Comparison of ENCODE assay signal across 1 cellular context in the genomic region with DNA sequence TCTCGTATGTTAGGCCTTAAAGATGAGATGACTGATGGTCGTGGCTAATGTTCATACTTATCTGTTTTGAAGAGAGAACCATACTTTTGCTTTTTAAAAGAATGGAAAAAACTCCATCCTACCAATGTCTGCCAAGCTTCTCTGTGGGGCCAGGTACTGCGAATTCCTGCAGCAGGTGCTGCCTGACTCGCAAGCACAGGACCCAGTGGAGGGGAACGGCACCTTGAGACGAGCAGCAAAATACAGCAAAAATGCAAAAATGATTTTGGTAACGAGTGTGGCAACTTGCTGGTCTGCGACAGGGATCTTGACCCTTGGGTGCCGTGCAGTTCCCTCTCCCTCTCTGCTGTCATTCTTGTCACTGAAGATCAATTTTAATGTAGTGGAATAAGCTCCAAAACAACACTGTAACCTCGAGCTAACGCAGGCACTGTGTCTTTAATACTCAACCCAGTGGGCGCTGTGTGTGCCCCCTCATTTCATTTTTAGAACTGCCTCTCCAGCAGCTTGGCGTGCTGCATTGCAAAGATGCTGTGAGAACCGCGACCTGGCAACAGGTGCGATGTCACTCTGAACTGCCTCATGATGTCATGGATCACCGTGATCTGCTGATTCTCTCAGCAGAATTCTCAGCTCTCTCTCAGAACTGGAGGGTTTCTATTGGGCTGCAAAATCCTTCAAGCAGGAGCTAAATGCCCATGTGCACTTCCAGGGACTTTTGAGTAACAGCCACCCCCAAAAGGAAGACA.
TF ChIP-seq lines count a peak whose summit lies in the region.

No MANE protein-coding gene starts in this region.

TF ChIP-seq in SK-N-SH treated with all-trans-retinoic acid at 6 μM for 48 hours, 23 proteins besides CTCF, POLR2A, EP300 and RAD21 (continued from another document):
- TF ChIP-seq, protein P1, sequence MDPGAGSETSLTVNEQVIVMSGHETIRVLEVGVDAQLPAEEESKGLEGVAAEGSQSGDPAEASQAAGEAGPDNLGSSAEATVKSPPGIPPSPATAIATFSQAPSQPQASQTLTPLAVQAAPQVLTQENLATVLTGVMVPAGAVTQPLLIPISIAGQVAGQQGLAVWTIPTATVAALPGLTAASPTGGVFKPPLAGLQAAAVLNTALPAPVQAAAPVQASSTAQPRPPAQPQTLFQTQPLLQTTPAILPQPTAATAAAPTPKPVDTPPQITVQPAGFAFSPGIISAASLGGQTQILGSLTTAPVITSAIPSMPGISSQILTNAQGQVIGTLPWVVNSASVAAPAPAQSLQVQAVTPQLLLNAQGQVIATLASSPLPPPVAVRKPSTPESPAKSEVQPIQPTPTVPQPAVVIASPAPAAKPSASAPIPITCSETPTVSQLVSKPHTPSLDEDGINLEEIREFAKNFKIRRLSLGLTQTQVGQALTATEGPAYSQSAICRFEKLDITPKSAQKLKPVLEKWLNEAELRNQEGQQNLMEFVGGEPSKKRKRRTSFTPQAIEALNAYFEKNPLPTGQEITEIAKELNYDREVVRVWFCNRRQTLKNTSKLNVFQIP (CRISPR knock-in tag; IDR thresholded peaks at IDR 0.05; ENCODE audit: borderline replicate concordance, low read depth): no peak
- no peak for TF ChIP-seq TOX (CRISPR knock-in tag; IDR thresholded peaks at IDR 0.05; ENCODE audit: borderline replicate concordance)
- TF ChIP-seq, protein P2, sequence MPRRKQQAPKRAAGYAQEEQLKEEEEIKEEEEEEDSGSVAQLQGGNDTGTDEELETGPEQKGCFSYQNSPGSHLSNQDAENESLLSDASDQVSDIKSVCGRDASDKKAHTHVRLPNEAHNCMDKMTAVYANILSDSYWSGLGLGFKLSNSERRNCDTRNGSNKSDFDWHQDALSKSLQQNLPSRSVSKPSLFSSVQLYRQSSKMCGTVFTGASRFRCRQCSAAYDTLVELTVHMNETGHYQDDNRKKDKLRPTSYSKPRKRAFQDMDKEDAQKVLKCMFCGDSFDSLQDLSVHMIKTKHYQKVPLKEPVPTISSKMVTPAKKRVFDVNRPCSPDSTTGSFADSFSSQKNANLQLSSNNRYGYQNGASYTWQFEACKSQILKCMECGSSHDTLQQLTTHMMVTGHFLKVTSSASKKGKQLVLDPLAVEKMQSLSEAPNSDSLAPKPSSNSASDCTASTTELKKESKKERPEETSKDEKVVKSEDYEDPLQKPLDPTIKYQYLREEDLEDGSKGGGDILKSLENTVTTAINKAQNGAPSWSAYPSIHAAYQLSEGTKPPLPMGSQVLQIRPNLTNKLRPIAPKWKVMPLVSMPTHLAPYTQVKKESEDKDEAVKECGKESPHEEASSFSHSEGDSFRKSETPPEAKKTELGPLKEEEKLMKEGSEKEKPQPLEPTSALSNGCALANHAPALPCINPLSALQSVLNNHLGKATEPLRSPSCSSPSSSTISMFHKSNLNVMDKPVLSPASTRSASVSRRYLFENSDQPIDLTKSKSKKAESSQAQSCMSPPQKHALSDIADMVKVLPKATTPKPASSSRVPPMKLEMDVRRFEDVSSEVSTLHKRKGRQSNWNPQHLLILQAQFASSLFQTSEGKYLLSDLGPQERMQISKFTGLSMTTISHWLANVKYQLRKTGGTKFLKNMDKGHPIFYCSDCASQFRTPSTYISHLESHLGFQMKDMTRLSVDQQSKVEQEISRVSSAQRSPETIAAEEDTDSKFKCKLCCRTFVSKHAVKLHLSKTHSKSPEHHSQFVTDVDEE (CRISPR knock-in tag; IDR thresholded peaks at IDR 0.05): no peak
- TF ChIP-seq ZNF70 (CRISPR knock-in tag; IDR thresholded peaks at IDR 0.05): no peak
- TF ChIP-seq ARNTL (CRISPR knock-in tag; IDR thresholded peaks at IDR 0.05; ENCODE audit: borderline replicate concordance, low read depth): no peak
- no peak for TF ChIP-seq ISL1 (CRISPR knock-in tag; IDR thresholded peaks at IDR 0.05)
- no peak for TF ChIP-seq SNAI2 (CRISPR knock-in tag; IDR thresholded peaks at IDR 0.05)
- TF ChIP-seq PPARA (CRISPR knock-in tag; IDR thresholded peaks at IDR 0.05; ENCODE audit: borderline replicate concordance): no peak
- TF ChIP-seq CSDC2 (CRISPR knock-in tag; IDR thresholded peaks at IDR 0.05): no peak
- TF ChIP-seq, protein P3, sequence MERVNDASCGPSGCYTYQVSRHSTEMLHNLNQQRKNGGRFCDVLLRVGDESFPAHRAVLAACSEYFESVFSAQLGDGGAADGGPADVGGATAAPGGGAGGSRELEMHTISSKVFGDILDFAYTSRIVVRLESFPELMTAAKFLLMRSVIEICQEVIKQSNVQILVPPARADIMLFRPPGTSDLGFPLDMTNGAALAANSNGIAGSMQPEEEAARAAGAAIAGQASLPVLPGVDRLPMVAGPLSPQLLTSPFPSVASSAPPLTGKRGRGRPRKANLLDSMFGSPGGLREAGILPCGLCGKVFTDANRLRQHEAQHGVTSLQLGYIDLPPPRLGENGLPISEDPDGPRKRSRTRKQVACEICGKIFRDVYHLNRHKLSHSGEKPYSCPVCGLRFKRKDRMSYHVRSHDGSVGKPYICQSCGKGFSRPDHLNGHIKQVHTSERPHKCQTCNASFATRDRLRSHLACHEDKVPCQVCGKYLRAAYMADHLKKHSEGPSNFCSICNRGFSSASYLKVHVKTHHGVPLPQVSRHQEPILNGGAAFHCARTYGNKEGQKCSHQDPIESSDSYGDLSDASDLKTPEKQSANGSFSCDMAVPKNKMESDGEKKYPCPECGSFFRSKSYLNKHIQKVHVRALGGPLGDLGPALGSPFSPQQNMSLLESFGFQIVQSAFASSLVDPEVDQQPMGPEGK (CRISPR knock-in tag; IDR thresholded peaks at IDR 0.05; ENCODE audit: borderline replicate concordance): no peak
